24 cellular contexts compared by ENCODE assay signal in genomic region chr9:1612886-1613285, GRCh38.
"Had no signal": no experiment of that assay in that cellular context is flagged by ENCODE, and none has a peak within 500 bp of the region (broad histone marks: within the 10 kb centered on the region; RNA-seq: fewer than 3 reads in every experiment).

No MANE protein-coding gene starts in this region.

- H3K27me3 ChIP-seq: left lung, ovary, right atrium auricular region, testis, thyroid gland, transverse colon, upper lobe of left lung, vagina had no signal

- H3K4me1 ChIP-seq: left lung, right atrium auricular region, stomach, testis, thyroid gland, transverse colon, upper lobe of left lung, vagina had no signal

- H3K9me3 ChIP-seq: left lung, mucosa of descending colon, ovary, testis, thyroid gland, transverse colon, upper lobe of left lung, vagina had no signal

- ATAC-seq: left colon; left lung; mucosa of descending colon; naive thymus-derived CD4-positive, alpha-beta T cell; natural killer cell treated with Interleukin-12 subunit alpha and Interleukin-12 subunit beta and Interleukin-15 and Interleukin-18, amount 100 ng/mL, for 72 hours; sciatic nerve; stimulated activated naive B cell treated with anti-CD40 and anti-IgM and Interleukin-4, amounts not matched to agents 10 μg/mL and 1 μg/mL and 100 μg/mL, for 72 hours; stimulated activated naive CD8-positive, alpha-beta T cell treated with anti-CD3 and anti-CD28 coated beads, Interleukin-15, Interleukin-2, amounts not matched to agents 100 U/mL and 50 U/mL, for 24 hours had no signal

- FAIRE-seq: kidney had no signal

- DNase-seq: kidney; left colon; left lung; midbrain; mucosa of descending colon; naive thymus-derived CD4-positive, alpha-beta T cell; ovary; stimulated activated CD4-positive, alpha-beta T cell treated with anti-CD3 and anti-CD28 coated beads, Interleukin-12 subunit alpha, Interleukin-12 subunit beta, amount 100 ng/mL, for 4 hours; stimulated activated CD4-positive, alpha-beta T cell treated with anti-CD3 and anti-CD28 coated beads, Interleukin-15, amount 100 ng/mL, for 24 hours; stimulated activated CD4-positive, alpha-beta T cell treated with anti-CD3 and anti-CD28 coated beads, Interleukin-2, amount 100 ng/mL, for 24 hours; stimulated activated CD4-positive, alpha-beta T cell treated with anti-CD3 and anti-CD28 coated beads, Interleukin-4, amount 100 ng/mL, for 1 hour; stimulated activated naive B cell treated with anti-CD40 and anti-IgM and Interleukin-4, amounts not matched to agents 10 μg/mL and 1 μg/mL and 100 μg/mL, for 72 hours; stimulated activated naive CD8-positive, alpha-beta T cell treated with anti-CD3 and anti-CD28 coated beads, Interleukin-15, Interleukin-2, amounts not matched to agents 100 U/mL and 50 U/mL, for 24 hours; stomach; testis; thyroid gland; transverse colon; upper lobe of left lung had no signal

- H3K36me3 ChIP-seq: left lung, ovary, right atrium auricular region, stomach, thyroid gland, transverse colon, upper lobe of left lung, vagina had no signal

- H3K4me3 ChIP-seq: left lung, lung, mucosa of descending colon, ovary, right atrium auricular region, skin epidermis, stomach, testis, thyroid gland, transverse colon, upper lobe of left lung, vagina had no signal

- H3K27ac ChIP-seq: left lung, ovary, right atrium auricular region, stomach, testis, thyroid gland, transverse colon, upper lobe of left lung, vagina had no signal
